Comparison of ENCODE assay signal across 21 cellular contexts in the genomic region with DNA sequence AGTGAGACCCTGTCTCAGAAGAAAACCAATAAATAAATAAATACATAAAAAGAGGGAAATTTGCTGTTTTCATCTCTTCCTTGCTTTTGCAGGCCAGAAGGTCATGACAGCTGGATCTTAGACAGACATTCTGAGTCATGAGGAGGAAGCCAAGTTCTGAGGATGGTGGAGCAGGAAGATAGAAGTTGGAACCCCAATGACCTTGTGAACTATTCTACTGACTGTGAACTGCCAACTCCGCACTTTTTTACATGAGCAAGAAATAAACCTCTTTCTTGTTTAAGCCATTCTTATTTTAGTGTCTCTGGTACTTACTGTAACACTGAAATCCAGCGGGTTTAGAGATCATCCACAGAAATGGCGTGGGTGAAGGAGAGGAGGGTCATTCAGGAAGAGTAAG. TPM values are rescaled to one million over a fixed set of nuclear protein-coding genes. Genes with fewer than 3 reads are reported as not detected.
DNase-seq lines count a peak whose midpoint lies in the region; ATAC-seq, FAIRE-seq and TF ChIP-seq lines count a peak whose summit lies in the region.
"Had no signal": no experiment of that assay in that cellular context is flagged by ENCODE, and none has a peak within 500 bp of the region (broad histone marks: within the 10 kb centered on the region; RNA-seq: fewer than 3 reads in every experiment).

No MANE protein-coding gene starts in this region.

- TF ChIP-seq POLR2A in right lobe of liver (IDR thresholded peaks at IDR 0.05) (no peak), HepG2 (IDR thresholded peaks at IDR 0.05; ENCODE audit: insufficient read depth in 1 of 2, low read depth in 2 of 2, low read length in 2 of 2) (no peak), NB4 (IDR thresholded peaks at IDR 0.05; ENCODE audit: extremely low read depth, insufficient read length) (no peak)

- H3K4me2 ChIP-seq in HepG2 (ENCODE audit: low read depth, low read length), result no peak overlapping the region

- no peak for TF ChIP-seq CTCF in right lobe of liver (IDR thresholded peaks at IDR 0.05)
- no peak for TF ChIP-seq CTCF in HepG2 (CRISPR knock-in tag; IDR thresholded peaks at IDR 0.05)
- no peak for TF ChIP-seq CTCF in NB4 (IDR thresholded peaks at IDR 0.05; ENCODE audit: low read depth, low read length)
- no peak for TF ChIP-seq CTCF in psoas muscle (IDR thresholded peaks at IDR 0.05)

- no peak for DNase-seq in right lobe of liver
- DNase-seq in HepG2 (ENCODE audit: low spot score), result no peak
- DNase-seq in NB4 (ENCODE audit: low read depth), result peak; percentile 26
- no peak for DNase-seq in activated naive CD8-positive, alpha-beta T cell treated with anti-CD3 and anti-CD28 coated beads for 36 hours
- no peak for DNase-seq in stimulated activated naive B cell treated with anti-CD40 and anti-IgM and Interleukin-4, amounts not matched to agents 10 μg/mL and 1 μg/mL and 100 μg/mL, for 72 hours
- DNase-seq in psoas muscle, result no peak
- DNase-seq in ureter (ENCODE audit: low spot score), result no peak
- DNase-seq: activated CD4-positive, alpha-beta T cell treated with anti-CD3 and anti-CD28 coated beads, Interleukin-2, amount 10 ng/mL, durations not matched to agents 7 days and 5 days; dermis blood vessel endothelial cell; immature natural killer cell; IMR-90; MG63; mucosa of descending colon; NCI-H1694; NCI-H2171 treated with DMSO at 0.1 percent for 48 hours; NCI-H69; stimulated activated CD4-positive, alpha-beta T cell treated with anti-CD3 and anti-CD28 coated beads, Interleukin-4, amount 100 ng/mL, for 24 hours had no signal

- H3K79me2 ChIP-seq in HepG2 (ENCODE audit: insufficient read depth, low read length), result no peaks in the 10 kb centered on the region

- H3K9me3 ChIP-seq in right lobe of liver (no peaks in the 10 kb centered on the region), HepG2 (ENCODE audit: low read length) (no peaks in the 10 kb centered on the region), psoas muscle (no peaks in the 10 kb centered on the region)
- H3K9me3 ChIP-seq: MG63, mucosa of descending colon had no signal

- H3K4me3 ChIP-seq in right lobe of liver (no peak overlapping the region), HepG2 (replicated peaks in 1 of 3; ENCODE audit: insufficient read depth in 1 of 3, low read depth in 2 of 3, low read length in 3 of 3) (no peak overlapping the region), NB4 (ENCODE audit: low read depth, low read length) (no peak overlapping the region), psoas muscle (no peak overlapping the region)
- H3K4me3 ChIP-seq: cardiac muscle cell, MG63, mucosa of descending colon had no signal

- H3K36me3 Mint-ChIP-seq in activated naive CD8-positive, alpha-beta T cell treated with anti-CD3 and anti-CD28 coated beads for 36 hours, result peaks cover 60% of the 10 kb centered on the region
- peaks cover 52 to 75% of the 10 kb centered on the region in 2 donors for H3K36me3 Mint-ChIP-seq in stimulated activated naive B cell treated with anti-CD40 and anti-IgM and Interleukin-4, amounts not matched to agents 10 μg/mL and 1 μg/mL and 100 μg/mL, for 72 hours

- peaks cover 92% of the 10 kb centered on the region for H3K4me1 Mint-ChIP-seq in activated naive CD8-positive, alpha-beta T cell treated with anti-CD3 and anti-CD28 coated beads for 36 hours
- H3K4me1 Mint-ChIP-seq in stimulated activated naive B cell treated with anti-CD40 and anti-IgM and Interleukin-4, amounts not matched to agents 10 μg/mL and 1 μg/mL and 100 μg/mL, for 72 hours, result peaks cover 51 to 97% of the 10 kb centered on the region in 2 donors

- H2AFZ ChIP-seq in HepG2 (ENCODE audit: low read length), result no peak overlapping the region

- no peak overlapping the region for H3K9ac ChIP-seq in HepG2 (ENCODE audit: insufficient read depth, low read depth, low read length)

- BruUV-seq in HepG2 (replicated peaks; lab: Mats Ljungman, UMichigan), result no TSS peak

- ATAC-seq in right lobe of liver (peak in 3 of 4 donors; percentile 27 to 49 (median 37)), HepG2 (no peak), psoas muscle (no peak), GM21423 (IDR thresholded peaks at IDR 0.05; ENCODE audit: unreplicated experiment) (no peak)
- ATAC-seq in stimulated activated naive B cell treated with anti-CD40 and anti-IgM and Interleukin-4, amounts not matched to agents 10 μg/mL and 1 μg/mL and 100 μg/mL, for 72 hours (replicated peaks), result no peak
- ATAC-seq: mucosa of descending colon had no signal

- POLR2A ChIA-PET in HepG2 (lab: Yijun Ruan, JAX), result no interaction called here

- H3K27ac ChIP-seq in right lobe of liver (no peak overlapping the region), HepG2 (ENCODE audit: extremely low read length, insufficient read depth, low read length) (no peak overlapping the region), psoas muscle (no peak overlapping the region)
- H3K27ac ChIP-seq: cardiac muscle cell had no signal

- intact Hi-C loops in right lobe of liver (cut with DNase I) (no loop called here), HepG2 (cut with micrococcal nuclease; ENCODE audit: unreplicated experiment) (no loop called here), psoas muscle (cut with DNase I) (no loop called here)

- H3K4me1 ChIP-seq in right lobe of liver, result no peaks in the 10 kb centered on the region
- H3K4me1 ChIP-seq in HepG2 (ENCODE audit: insufficient read depth, low read length), result no peaks in the 10 kb centered on the region
- no peaks in the 10 kb centered on the region for H3K4me1 ChIP-seq in psoas muscle

- H3K27me3 ChIP-seq in right lobe of liver (no peaks in the 10 kb centered on the region), HepG2 (ENCODE audit: control insufficient read depth in 1 of 2, insufficient read depth in 2 of 2, low read length in 2 of 2) (no peaks in the 10 kb centered on the region), psoas muscle (ENCODE audit: insufficient read depth in 3 of 3, low read length in 2 of 3) (peaks cover 0 to 4% (median 0%) of the 10 kb centered on the region in 3 donors)
- H3K27me3 ChIP-seq: cardiac muscle cell, MG63 had no signal

- H4K20me1 ChIP-seq in HepG2 (ENCODE audit: insufficient read depth, low read length), result no peaks in the 10 kb centered on the region

- CTCF ChIA-PET in HepG2 (lab: Yijun Ruan, JAX; ENCODE audit: low intra/inter-chr PET ratio, low total read pairs), result no interaction called here

- no peak overlapping the region for H3K4me3 Mint-ChIP-seq in activated naive CD8-positive, alpha-beta T cell treated with anti-CD3 and anti-CD28 coated beads for 36 hours
- peak overlapping the region in 1 of 2 donors; percentile 3 for H3K4me3 Mint-ChIP-seq in stimulated activated naive B cell treated with anti-CD40 and anti-IgM and Interleukin-4, amounts not matched to agents 10 μg/mL and 1 μg/mL and 100 μg/mL, for 72 hours
- H3K4me3 Mint-ChIP-seq: activated CD4-positive, alpha-beta T cell treated with anti-CD3 and anti-CD28 coated beads, Interleukin-2, amount 10 ng/mL, durations not matched to agents 7 days and 5 days; immature natural killer cell had no signal

- no peak for TF ChIP-seq RAD21 in HepG2 (CRISPR knock-in tag; IDR thresholded peaks at IDR 0.05)

- H3K36me3 ChIP-seq in right lobe of liver, result no peaks in the 10 kb centered on the region
- no peaks in the 10 kb centered on the region for H3K36me3 ChIP-seq in HepG2 (replicated peaks in 1 of 2; ENCODE audit: control insufficient read depth in 1 of 2, insufficient read depth in 2 of 2, low read length in 2 of 2)
- H3K36me3 ChIP-seq in psoas muscle (ENCODE audit: insufficient read depth in 1 of 2, low read depth in 1 of 2), result no peaks in the 10 kb centered on the region
- H3K36me3 ChIP-seq: cardiac muscle cell, MG63 had no signal

- in situ Hi-C loops in HepG2 (cut with HindIII; ENCODE audit: extremely low pct_ligation_motif_present, low pct_unique_long_range_greater_than_20kb), result no loop called here

- H3K27ac Mint-ChIP-seq in activated naive CD8-positive, alpha-beta T cell treated with anti-CD3 and anti-CD28 coated beads for 36 hours, result peak overlapping the region; percentile 99
- H3K27ac Mint-ChIP-seq in stimulated activated naive B cell treated with anti-CD40 and anti-IgM and Interleukin-4, amounts not matched to agents 10 μg/mL and 1 μg/mL and 100 μg/mL, for 72 hours, result peak overlapping the region; percentile 5
- H3K27ac Mint-ChIP-seq: activated CD4-positive, alpha-beta T cell treated with anti-CD3 and anti-CD28 coated beads, Interleukin-2, amount 10 ng/mL, durations not matched to agents 7 days and 5 days had no signal

- TF ChIP-seq EP300 in HepG2 (IDR thresholded peaks at IDR 0.05; ENCODE audit: low read depth in 2 of 2, low read length in 2 of 2) (no peak), HepG2 (CRISPR knock-in tag; IDR thresholded peaks at IDR 0.05; ENCODE audit: borderline replicate concordance) (no peak)

- WGBS in right lobe of liver (ENCODE audit: insufficient coverage, low coverage, low lambda C conversion rate, missing lambda C conversion rate), result 50% methylated on average over 3 of the region's 3 CpGs
- 32% methylated on average over 3 of the region's 3 CpGs for WGBS in HepG2 (ENCODE audit: low lambda C conversion rate)
- WGBS in psoas muscle, 3 donors, result 80 to 84% (median 80%) methylated on average over 3 of the region's 3 CpGs

- H3K27me3 Mint-ChIP-seq in activated naive CD8-positive, alpha-beta T cell treated with anti-CD3 and anti-CD28 coated beads for 36 hours, result no peaks in the 10 kb centered on the region
- no peaks in the 10 kb centered on the region for H3K27me3 Mint-ChIP-seq in stimulated activated naive B cell treated with anti-CD40 and anti-IgM and Interleukin-4, amounts not matched to agents 10 μg/mL and 1 μg/mL and 100 μg/mL, for 72 hours
- H3K27me3 Mint-ChIP-seq: activated CD4-positive, alpha-beta T cell treated with anti-CD3 and anti-CD28 coated beads, Interleukin-2, amount 10 ng/mL, durations not matched to agents 7 days and 5 days had no signal

- H3K9me3 Mint-ChIP-seq in activated naive CD8-positive, alpha-beta T cell treated with anti-CD3 and anti-CD28 coated beads for 36 hours, result peaks cover 17% of the 10 kb centered on the region
- H3K9me3 Mint-ChIP-seq in stimulated activated naive B cell treated with anti-CD40 and anti-IgM and Interleukin-4, amounts not matched to agents 10 μg/mL and 1 μg/mL and 100 μg/mL, for 72 hours, result peaks cover 0 to 5% of the 10 kb centered on the region in 2 donors
- H3K9me3 Mint-ChIP-seq: immature natural killer cell had no signal

- FAIRE-seq in HepG2 (lab: Jason Lieb, UNC), result no peak
- FAIRE-seq: urothelium cell line had no signal

RNA-seq across cellular contexts. Expression of a gene that starts 8.4 kb away (rescaled TPM):
- 10 to 100 TPM in 1 of 6 experiments, 1 to 10 TPM in 5; 2.4 to 11.1 (median 3.4) TPM for total RNA-seq in right lobe of liver
- total RNA-seq in HepG2 (2016; rRNA removed; fragmentation: Illumina TruSeq; extraction: Trizol), result not detected in 2 replicates
- total RNA-seq in HepG2 (2016; cell fraction: cytosol; rRNA removed; fragmentation: Illumina TruSeq; extraction: Trizol; ENCODE audit: low read depth), result not detected in 2 replicates
- total RNA-seq in HepG2 (2016; cell fraction: insoluble cytoplasmic fraction; rRNA removed; fragmentation: Illumina TruSeq; extraction: Trizol), result not detected in 2 replicates
- total RNA-seq in HepG2 (2016; cell fraction: membrane; rRNA removed; fragmentation: Illumina TruSeq; extraction: Trizol), result not detected in 2 replicates
- not detected in 2 replicates for total RNA-seq in HepG2 (2016; cell fraction: nucleus; rRNA removed; fragmentation: Illumina TruSeq; extraction: Trizol)
- not detected in 2 replicates for polyA plus RNA-seq in HepG2 (2011; rRNA removed)
- not detected in 2 replicates for polyA plus RNA-seq in HepG2 (2011; cell fraction: cytosol; rRNA removed)
- polyA plus RNA-seq in HepG2 (2011; cell fraction: nucleus; rRNA removed), result not detected in 2 replicates
- not detected in 2 replicates for polyA plus RNA-seq in HepG2 (2012)
- not detected in 2 replicates for polyA plus RNA-seq in HepG2 (2016; cell fraction: cytosol; fragmentation: Illumina TruSeq; extraction: Trizol; ENCODE audit: low read depth)
- polyA plus RNA-seq in HepG2 (2016; cell fraction: insoluble cytoplasmic fraction; fragmentation: Illumina TruSeq; extraction: Trizol; ENCODE audit: low read depth), result not detected in 2 replicates
- not detected in 2 replicates for polyA plus RNA-seq in HepG2 (2016; cell fraction: membrane; fragmentation: Illumina TruSeq; extraction: Trizol; ENCODE audit: low read depth)
- not detected in 2 replicates for polyA plus RNA-seq in HepG2 (2016; cell fraction: nucleus; fragmentation: Illumina TruSeq; extraction: Trizol; ENCODE audit: insufficient read depth, low read depth)
- not detected in 2 replicates for polyA minus RNA-seq in HepG2 (2011; rRNA and poly(A)+ RNA removed; ENCODE audit: low replicate concordance)
- polyA minus RNA-seq in HepG2 (2011; cell fraction: cytosol; rRNA and poly(A)+ RNA removed), result not detected in 2 replicates
- polyA minus RNA-seq in HepG2 (2011; cell fraction: nucleus; rRNA and poly(A)+ RNA removed), result not detected in 2 replicates
- total RNA-seq in activated naive CD8-positive, alpha-beta T cell treated with anti-CD3 and anti-CD28 coated beads for 36 hours, result 10 to 100 TPM; 13.5 to 13.7 TPM
- 1 to 10 TPM in 2 of 4 donors, under 1 TPM in 2; 0.75 to 2.6 (median 1.3) TPM for total RNA-seq in psoas muscle
- polyA plus RNA-seq in psoas muscle, result under 1 TPM; 0.04 to 0.13 (median 0.10) TPM
- total RNA-seq in ureter, result 7.7 TPM
- total RNA-seq: cardiac muscle cell, dermis blood vessel endothelial cell, IMR-90, renal cortical epithelial cell had no signal
- polyA plus RNA-seq: cardiac muscle cell, IMR-90 had no signal

RNA-seq across cellular contexts. Expression of a gene that starts 47.8 kb away (rescaled TPM):
- total RNA-seq in right lobe of liver, result 1 to 10 TPM in 1 of 6 experiments, under 1 TPM in 5; 0.26 to 1.1 (median 0.69) TPM
- not detected in 2 replicates for total RNA-seq in HepG2 (2016; rRNA removed; fragmentation: Illumina TruSeq; extraction: Trizol)
- total RNA-seq in HepG2 (2016; cell fraction: cytosol; rRNA removed; fragmentation: Illumina TruSeq; extraction: Trizol; ENCODE audit: low read depth), result not detected in 2 replicates
- not detected in 2 replicates for total RNA-seq in HepG2 (2016; cell fraction: insoluble cytoplasmic fraction; rRNA removed; fragmentation: Illumina TruSeq; extraction: Trizol)
- not detected in 2 replicates for total RNA-seq in HepG2 (2016; cell fraction: membrane; rRNA removed; fragmentation: Illumina TruSeq; extraction: Trizol)
- total RNA-seq in HepG2 (2016; cell fraction: nucleus; rRNA removed; fragmentation: Illumina TruSeq; extraction: Trizol), result not detected in 2 replicates
- polyA plus RNA-seq in HepG2 (2011; rRNA removed), result not detected in 2 replicates
- not detected in 2 replicates for polyA plus RNA-seq in HepG2 (2011; cell fraction: cytosol; rRNA removed)
- not detected in 2 replicates for polyA plus RNA-seq in HepG2 (2011; cell fraction: nucleus; rRNA removed)
- not detected in 2 replicates for polyA plus RNA-seq in HepG2 (2012)
- polyA plus RNA-seq in HepG2 (2016; cell fraction: cytosol; fragmentation: Illumina TruSeq; extraction: Trizol; ENCODE audit: low read depth), result not detected in 2 replicates
- polyA plus RNA-seq in HepG2 (2016; cell fraction: insoluble cytoplasmic fraction; fragmentation: Illumina TruSeq; extraction: Trizol; ENCODE audit: low read depth), result not detected in 2 replicates
- not detected in 2 replicates for polyA plus RNA-seq in HepG2 (2016; cell fraction: membrane; fragmentation: Illumina TruSeq; extraction: Trizol; ENCODE audit: low read depth)
- polyA plus RNA-seq in HepG2 (2016; cell fraction: nucleus; fragmentation: Illumina TruSeq; extraction: Trizol; ENCODE audit: insufficient read depth, low read depth), result not detected in 2 replicates
- not detected in 2 replicates for polyA minus RNA-seq in HepG2 (2011; rRNA and poly(A)+ RNA removed; ENCODE audit: low replicate concordance)
- polyA minus RNA-seq in HepG2 (2011; cell fraction: cytosol; rRNA and poly(A)+ RNA removed), result not detected in 2 replicates
- not detected in 2 replicates for polyA minus RNA-seq in HepG2 (2011; cell fraction: nucleus; rRNA and poly(A)+ RNA removed)
- total RNA-seq in activated naive CD8-positive, alpha-beta T cell treated with anti-CD3 and anti-CD28 coated beads for 36 hours, result 10 to 100 TPM; 46.8 to 48.1 TPM
- under 1 TPM; 0.14 to 0.34 (median 0.21) TPM for total RNA-seq in psoas muscle
- under 1 TPM in 2 of 3 donors, not detected in 1; 0.08 to 0.18 TPM for polyA plus RNA-seq in psoas muscle
- total RNA-seq in ureter, result 3.0 TPM
- total RNA-seq: cardiac muscle cell, dermis blood vessel endothelial cell, IMR-90, renal cortical epithelial cell had no signal
- polyA plus RNA-seq: cardiac muscle cell, IMR-90 had no signal

Comparison
In these comparisons a context has a peak if more than half of its experiments do, and no peak if none do; other contexts are left out.
1. ATAC-seq: peak in right lobe of liver (3 of 4); none in HepG2 (single experiment), stimulated activated naive B cell treated with anti-CD40 and anti-IgM and Interleukin-4, amounts not matched to agents 10 μg/mL and 1 μg/mL and 100 μg/mL, for 72 hours (0 of 2), psoas muscle (0 of 4) and GM21423 (single experiment).
2. RNA of a gene that starts 47.8 kb away (total RNA-seq): 46.8 to 48.1 TPM in activated naive CD8-positive, alpha-beta T cell treated with anti-CD3 and anti-CD28 coated beads for 36 hours; 3.0 TPM in ureter (single experiment), 0.26 to 1.1 TPM in right lobe of liver, 0.14 to 0.34 TPM in psoas muscle and not detected in HepG2; every median in the first group is over 10 times any median in the second.